8 cellular contexts compared by ENCODE assay signal in the genomic region with DNA sequence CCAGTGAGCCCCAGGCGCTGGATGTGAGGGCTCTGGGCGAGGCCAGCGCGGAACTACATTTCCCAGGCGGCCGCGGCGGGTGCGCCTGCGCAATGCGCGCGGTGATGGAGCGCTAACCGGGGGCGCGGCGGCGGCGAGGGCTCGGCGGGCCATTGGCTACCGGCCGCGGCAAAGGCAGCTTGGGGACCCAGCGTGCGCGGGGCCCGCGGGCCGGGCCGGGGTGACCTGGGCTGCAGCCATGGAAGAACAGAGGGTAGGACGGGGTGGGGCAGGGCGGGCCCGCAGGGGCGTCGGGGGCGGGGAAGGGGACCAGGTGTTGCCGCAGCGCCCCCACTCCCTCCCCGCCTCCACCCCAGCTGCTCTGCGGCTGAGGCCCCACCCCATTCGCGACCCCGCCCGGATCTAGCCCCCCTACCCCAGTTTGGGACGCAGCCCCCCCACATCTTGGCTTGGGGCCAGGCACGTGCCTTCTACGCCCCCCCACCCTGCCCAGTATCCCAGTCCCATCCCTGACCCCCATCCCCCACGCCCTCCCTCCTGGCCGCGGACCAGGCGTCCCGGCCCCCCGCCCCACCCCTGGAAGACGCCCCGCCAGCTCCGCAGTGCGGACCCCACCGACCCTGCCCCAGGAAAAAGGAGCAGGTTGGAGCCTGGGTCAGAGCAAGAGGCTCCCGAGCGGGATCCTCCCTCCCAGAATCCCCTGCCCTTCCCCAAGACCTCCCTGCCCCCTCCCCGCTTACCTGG. TPM values are rescaled to one million over a fixed set of nuclear protein-coding genes. Genes with fewer than 3 reads are reported as not detected.
DNase-seq lines count a peak whose midpoint lies in the region; ATAC-seq, FAIRE-seq and TF ChIP-seq lines count a peak whose summit lies in the region.

A gene (plus strand): TSS at position 90 of the 744 bp plus-strand sequence. CDS start 149 bp downstream, at position 239.

- in situ Hi-C loops in GM12878 (cut with MboI): no loop called here

- H3K27ac ChIP-seq in DND-41 (ENCODE audit: low read length): no peak within 1 kb of the TSS
- H3K27ac ChIP-seq in GM12878 (ENCODE audit: control insufficient read depth, insufficient read depth): no peak within 1 kb of the TSS
- no peak within 1 kb of the TSS for H3K27ac ChIP-seq in adrenal gland

- no peak for FAIRE-seq in GM12878 (lab: Jason Lieb, UNC)

- no peak for TF ChIP-seq EP300 in GM12878 (IDR thresholded peaks at IDR 0.05; ENCODE audit: borderline replicate concordance in 1 of 2, control insufficient read depth in 1 of 2, low read depth in 2 of 2, low read length in 2 of 2)

- TF ChIP-seq POLR2A in GM12878 (IDR thresholded peaks at IDR 0.05; ENCODE audit: low read depth, low read length): no peak
- no peak for TF ChIP-seq POLR2A in adrenal gland (IDR thresholded peaks at IDR 0.05)

- TF ChIP-seq CTCF in DND-41 (IDR thresholded peaks at IDR 0.05; ENCODE audit: borderline replicate concordance, extremely low read depth, low read length, poor library complexity, severe bottlenecking): no peak
- TF ChIP-seq CTCF in GM12878 (IDR thresholded peaks at IDR 0.05 in 2 of 3, conservative IDR thresholded peaks at IDR 0.05 in 1 of 3; ENCODE audit: control insufficient read depth in 2 of 3, extremely low read depth in 1 of 3, insufficient read depth in 1 of 3, low read depth in 3 of 3, low read length in 3 of 3): no peak
- TF ChIP-seq CTCF in adrenal gland (IDR thresholded peaks at IDR 0.05): no peak

- H3K27me3 ChIP-seq in DND-41 (ENCODE audit: insufficient read depth, low read length, poor library complexity): no peaks in the 10 kb centered on the region
- no peaks in the 10 kb centered on the region for H3K27me3 ChIP-seq in GM12878 (replicated peaks in 1 of 2; ENCODE audit: control insufficient read depth in 2 of 2, insufficient read depth in 2 of 2, low read length in 1 of 2)
- H3K27me3 ChIP-seq in adrenal gland: peaks cover 8% of the 10 kb centered on the region

- peak within 1 kb of the TSS; percentile 59 for H3K4me2 ChIP-seq in DND-41 (ENCODE audit: insufficient read depth, low read length)
- H3K4me2 ChIP-seq in GM12878 (ENCODE audit: control insufficient read depth, insufficient read depth): 0 out of 2 replicates have a peak within 1 kb of the TSS, but pooled peaks have one; percentile 33

- H2AFZ ChIP-seq in DND-41 (ENCODE audit: low read depth, low read length): peak within 1 kb of the TSS; percentile 56; the same call in 1 of the 2 replicates
- H2AFZ ChIP-seq in GM12878 (ENCODE audit: control insufficient read depth, low read depth, low read length): no peak within 1 kb of the TSS

- H3K79me2 ChIP-seq in DND-41 (ENCODE audit: insufficient read depth, low read length) (no peaks in the 10 kb centered on the region), GM12878 (ENCODE audit: control insufficient read depth, insufficient read depth, low read length) (no peaks in the 10 kb centered on the region)

- peaks cover 23% of the 10 kb centered on the region for H3K4me1 ChIP-seq in DND-41 (ENCODE audit: insufficient read depth, low read length)
- no peaks in the 10 kb centered on the region for H3K4me1 ChIP-seq in GM12878 (ENCODE audit: control insufficient read depth, insufficient read depth, low read length)
- no peaks in the 10 kb centered on the region for H3K4me1 ChIP-seq in adrenal gland (replicated peaks in 1 of 2)

- DNase-seq in DND-41 (peak; percentile 67), M059J (ENCODE audit: low read depth) (peak; percentile 66), GM12878 (ENCODE audit: low read depth, low spot score) (no peak), left lobe of liver (ENCODE audit: low spot score) (no peak), adrenal gland (no peak)
- peak; percentile 82 for DNase-seq in T-helper 2 cell treated with Interferon-gamma antibody and Interleukin-4, amounts not matched to agents 5 μg/mL and 100 μg/mL, for 36 hours (ENCODE audit: low spot score)
- peak; percentile 88 for DNase-seq in stimulated activated CD8-positive, alpha-beta memory T cell treated with anti-CD3 and anti-CD28 coated beads, Interleukin-4, amount 100 ng/mL, for 48 hours

- H4K20me1 ChIP-seq in DND-41 (ENCODE audit: insufficient read depth, low read length) (no peaks in the 10 kb centered on the region), GM12878 (ENCODE audit: control insufficient read depth, insufficient read depth) (no peaks in the 10 kb centered on the region)

- H3K4me3 Mint-ChIP-seq in T-helper 2 cell treated with Interferon-gamma antibody and Interleukin-4, amounts not matched to agents 5 μg/mL and 100 μg/mL, for 36 hours: peak within 1 kb of the TSS; percentile 65

- POLR2A ChIA-PET in GM12878 (lab: Charles Lee): no interaction called here

- intact Hi-C loops in GM12878 (cut with micrococcal nuclease; ENCODE audit: unreplicated experiment): no loop called here
- intact Hi-C loops in adrenal gland (cut with DNase I): no loop called here

- no TSS peak for BruUV-seq in GM12878 (replicated peaks; lab: Mats Ljungman, UMichigan)

- H3K9me3 ChIP-seq in DND-41 (ENCODE audit: insufficient read depth, low read length, severe bottlenecking) (no peaks in the 10 kb centered on the region), GM12878 (replicated peaks; ENCODE audit: control insufficient read depth, insufficient read depth, low read length) (no peaks in the 10 kb centered on the region), adrenal gland (replicated peaks in 1 of 3) (no peaks in the 10 kb centered on the region)

- H3K36me3 Mint-ChIP-seq in T-helper 2 cell treated with Interferon-gamma antibody and Interleukin-4, amounts not matched to agents 5 μg/mL and 100 μg/mL, for 36 hours (ENCODE audit: low read depth): no peaks in the 10 kb centered on the region

- H3K27ac Mint-ChIP-seq in T-helper 2 cell treated with Interferon-gamma antibody and Interleukin-4, amounts not matched to agents 5 μg/mL and 100 μg/mL, for 36 hours: peak within 1 kb of the TSS; percentile 36

- H3K4me3 ChIP-seq in DND-41 (ENCODE audit: low read depth in 1 of 2, low read length in 2 of 2) (peak within 1 kb of the TSS in 1 of 2 experiments; percentile 45; a peak in 2 of 4 replicates), GM12878 (no peak within 1 kb of the TSS; the same call in 1 of the 2 replicates), adrenal gland (no peak within 1 kb of the TSS)

- peak; percentile 85 for ATAC-seq in DND-41 (ENCODE audit: insufficient read depth, low read depth)
- ATAC-seq in GM12878: peak; percentile 98
- ATAC-seq in left lobe of liver: peak; percentile 21
- ATAC-seq in GM19455 (IDR thresholded peaks at IDR 0.05; ENCODE audit: unreplicated experiment): no peak

- H3K9me3 Mint-ChIP-seq in T-helper 2 cell treated with Interferon-gamma antibody and Interleukin-4, amounts not matched to agents 5 μg/mL and 100 μg/mL, for 36 hours: no peaks in the 10 kb centered on the region

- H3K27me3 Mint-ChIP-seq in T-helper 2 cell treated with Interferon-gamma antibody and Interleukin-4, amounts not matched to agents 5 μg/mL and 100 μg/mL, for 36 hours (ENCODE audit: low read depth): no peaks in the 10 kb centered on the region

- CTCF ChIA-PET in GM12878 (lab: Yijun Ruan, JAX): no interaction called here

- H3K9ac ChIP-seq in DND-41 (ENCODE audit: low read depth, low read length): peak within 1 kb of the TSS; percentile 24
- no peak within 1 kb of the TSS for H3K9ac ChIP-seq in GM12878 (ENCODE audit: control insufficient read depth, insufficient read depth, low read length)

- H3K36me3 ChIP-seq in DND-41 (ENCODE audit: insufficient read depth, low read length) (no peaks in the 10 kb centered on the region), GM12878 (ENCODE audit: control insufficient read depth in 2 of 2, insufficient read depth in 2 of 2, low read length in 1 of 2) (no peaks in the 10 kb centered on the region), adrenal gland (replicated peaks in 1 of 2) (no peaks in the 10 kb centered on the region)

- H3K4me1 Mint-ChIP-seq in T-helper 2 cell treated with Interferon-gamma antibody and Interleukin-4, amounts not matched to agents 5 μg/mL and 100 μg/mL, for 36 hours (ENCODE audit: low read depth): peaks cover 23% of the 10 kb centered on the region

- SMC1A ChIA-PET in GM12878 (lab: Charles Lee; ENCODE audit: uncharacterized antibody, unreplicated experiment): no interaction called here

- 2% methylated on average over 30 of the region's 63 CpGs for WGBS in GM12878 (ENCODE audit: insufficient coverage, insufficient replicate concordance, low lambda C conversion rate, missing lambda C conversion rate)
- WGBS in adrenal gland, 4 donors: 2 to 7% (median 4%) methylated on average over 7 to 58 of the region's 63 CpGs

- TF ChIP-seq RAD21 in GM12878 (IDR thresholded peaks at IDR 0.05; ENCODE audit: insufficient read depth, low read depth, low read length): no peak

- RAD21 ChIA-PET in GM12878 (lab: Charles Lee; ENCODE audit: unreplicated experiment): no interaction called here

TF ChIP-seq in GM12878, 131 proteins besides CTCF, POLR2A, EP300 and RAD21 (continues in another document):
- TF ChIP-seq SPI1 (IDR thresholded peaks at IDR 0.05; ENCODE audit: borderline replicate concordance, insufficient read depth, low read depth, low read length) (no peak), NRF1 (conservative IDR thresholded peaks at IDR 0.05; ENCODE audit: low read depth, low read length) (peak; percentile 41; the same call in 1 of the 2 replicates), KDM1A (IDR thresholded peaks at IDR 0.05; ENCODE audit: borderline replicate concordance) (no peak), PAX8 (IDR thresholded peaks at IDR 0.05) (no peak), SMAD1 (IDR thresholded peaks at IDR 0.05; ENCODE audit: low read depth, partially characterized antibody) (no peak)

RNA-seq across cellular contexts. Expression of the gene that starts here (rescaled TPM):
- total RNA-seq in M059J (2014; rRNA removed; shearing (Covaris generic)): 11.7 and 14.7 TPM in 2 replicates
- total RNA-seq in GM12878 (2013; cell fraction: nucleolus; rRNA removed): 0.52 and 1.1 TPM in 2 replicates
- total RNA-seq in GM12878 (2014; rRNA removed) (4.0 and 4.1 TPM in 2 replicates), GM12878 (2014; rRNA removed; fragmentation: Illumina TruSeq; extraction: Trizol) (1.4 TPM in 2 replicates), GM12878 (2021) (4.3 and 4.9 TPM in 2 replicates), left lobe of liver (1.3 TPM), adrenal gland (1 to 10 TPM in 3 of 8 donors, under 1 TPM in 2, not detected in 3; 0.34 to 1.3 (median 1.1) TPM)
- polyA plus RNA-seq in GM12878 (2011; ENCODE audit: low read depth): 1.5 TPM
- polyA plus RNA-seq in GM12878 (2011; rRNA removed) (0.58 and 0.77 TPM in 2 replicates), GM12878 (2014; fragmentation: Illumina TruSeq; extraction: Trizol) (0.68 and 1.7 TPM in 2 replicates), GM12878 (2014; fragmentation: Nextera tagmentation; extraction: Ambion mirVana) (under 1 TPM in 1 of 2 experiments, not detected in 1; 0.15 TPM), GM12878 (2014; rRNA removed) (4.7 and 5.1 TPM in 2 replicates), GM12878 (2016; fragmentation: Nextera tagmentation; extraction: Ambion mirVana) (1 to 10 TPM; 4.0 to 4.2 TPM), adrenal gland (1 to 10 TPM in 2 of 3 donors, under 1 TPM in 1; 0.46 to 7.2 (median 3.0) TPM)
- 0.78 and 1.4 TPM in 2 replicates for polyA plus RNA-seq in GM12878 (2011; cell fraction: cytosol; rRNA removed)
- polyA plus RNA-seq in GM12878 (2011; cell fraction: nucleus; rRNA removed): 2.8 and 3.2 TPM in 2 replicates
- 1.5 and 1.6 TPM in 2 replicates for polyA plus RNA-seq in GM12878 (2012)
- polyA minus RNA-seq in GM12878 (2011; rRNA and poly(A)+ RNA removed): 1.3 and 1.8 TPM in 2 replicates
- polyA minus RNA-seq in GM12878 (2011; cell fraction: cytosol; rRNA and poly(A)+ RNA removed): not detected in 2 replicates
- polyA minus RNA-seq in GM12878 (2011; cell fraction: nucleus; rRNA and poly(A)+ RNA removed): 0.86 and 1.1 TPM in 2 replicates

Comparison
In these comparisons a context has a peak if more than half of its experiments do, and no peak if none do; other contexts are left out.
1. DNase-seq: peak in DND-41 (single experiment), M059J (single experiment), T-helper 2 cell treated with Interferon-gamma antibody and Interleukin-4, amounts not matched to agents 5 μg/mL and 100 μg/mL, for 36 hours (single experiment) and stimulated activated CD8-positive, alpha-beta memory T cell treated with anti-CD3 and anti-CD28 coated beads, Interleukin-4, amount 100 ng/mL, for 48 hours (single experiment); none in GM12878 (single experiment), left lobe of liver (single experiment) and adrenal gland (0 of 7).